11 cellular contexts compared by ENCODE assay signal in genomic region chr15:40093224-40093842, GRCh38. TPM values are rescaled to one million over a fixed set of nuclear protein-coding genes. Genes with fewer than 3 reads are reported as not detected.
DNase-seq lines count a peak whose midpoint lies in the region; ATAC-seq and TF ChIP-seq lines count a peak whose summit lies in the region.
"Had no signal": no experiment of that assay in that cellular context is flagged by ENCODE, and none has a peak within 500 bp of the region (broad histone marks: within the 10 kb centered on the region; RNA-seq: fewer than 3 reads in every experiment).

No MANE protein-coding gene starts in this region.

- H3K4me3 ChIP-seq in SJSA1 (no peak overlapping the region), left lung (no peak overlapping the region), testis (no peak overlapping the region)

- TF ChIP-seq CTCF in left lung (IDR thresholded peaks at IDR 0.05) (no peak), testis (IDR thresholded peaks at IDR 0.05) (no peak)

- H3K27me3 ChIP-seq in SJSA1 (replicated peaks) (no peaks in the 10 kb centered on the region), left lung (no peaks in the 10 kb centered on the region), testis (no peaks in the 10 kb centered on the region)

- ATAC-seq in left lung = peak; percentile 3

- intact Hi-C loops in left lung (cut with DNase I) (no loop called here), testis (cut with DNase I; ENCODE audit: low total_unique reads) (no loop called here)

- TF ChIP-seq POLR2A in testis (IDR thresholded peaks at IDR 0.05) = no peak

- peak overlapping the region; percentile 43 for H3K27ac ChIP-seq in SJSA1
- peak overlapping the region; percentile 58 to 77 for H3K27ac ChIP-seq in left lung
- peak overlapping the region; percentile 46 to 83 for H3K27ac ChIP-seq in testis
- H3K27ac ChIP-seq in substantia nigra (ENCODE audit: low read depth, low read length, poor library complexity, severe bottlenecking) = no peak overlapping the region

- H3K36me3 ChIP-seq in SJSA1 (peaks cover 4% of the 10 kb centered on the region; the same call in 1 of the 2 replicates), left lung (peaks cover 0 to 10% of the 10 kb centered on the region in 2 donors), testis (ENCODE audit: low read depth, missing control alignments) (no peaks in the 10 kb centered on the region)

- 60 to 66% methylated on average over 15 to 18 of the region's 18 CpGs for WGBS in testis, 2 donors

- peak; percentile 34 for DNase-seq in NCI-H146 (lab: John Stamatoyannopoulos, UW)
- no peak for DNase-seq in NCI-H146 treated with DMSO at 0.1 percent for 48 hours (lab: John Stamatoyannopoulos, UW; ENCODE audit: unreplicated experiment)
- DNase-seq in SJSA1 (ENCODE audit: low read depth in 1 of 2, low spot score in 2 of 2) = peak in 1 of 2 experiments; percentile 54
- peak in 1 of 2 donors; percentile 62 for DNase-seq in left lung
- DNase-seq in testis = no peak
- DNase-seq in activated gamma-delta T cell (lab: John Stamatoyannopoulos, UW) = no peak
- DNase-seq in amygdala (lab: John Stamatoyannopoulos, UW) = no peak
- DNase-seq in substantia nigra (lab: John Stamatoyannopoulos, UW) = no peak
- DNase-seq: ACHN; activated naive CD8-positive, alpha-beta T cell treated with anti-CD3 and anti-CD28 coated beads, Interleukin-2, amount 10 ng/mL, durations not matched to agents 7 days and 5 days; midbrain had no signal

- H3K9me3 ChIP-seq in SJSA1 (replicated peaks) = no peaks in the 10 kb centered on the region; the same call in 1 of the 2 replicates
- H3K9me3 ChIP-seq in left lung = no peaks in the 10 kb centered on the region
- no peaks in the 10 kb centered on the region for H3K9me3 ChIP-seq in testis

- H3K4me1 ChIP-seq in SJSA1 (replicated peaks) = peaks cover 71% of the 10 kb centered on the region
- H3K4me1 ChIP-seq in left lung = peaks cover 39 to 78% of the 10 kb centered on the region in 2 donors
- peaks cover 69% of the 10 kb centered on the region for H3K4me1 ChIP-seq in testis

RNA-seq across cellular contexts. Expression of gene BMF, which starts 15.3 kb away (rescaled TPM):
- 3.2 and 6.2 TPM in 2 replicates for total RNA-seq in SJSA1 (2014; rRNA removed; shearing (Covaris generic))
- total RNA-seq in left lung (10 to 100 TPM; 16.2 to 21.2 TPM), testis (1 to 10 TPM; 6.9 to 7.7 TPM)
- 4.9 TPM for polyA plus RNA-seq in testis (ENCODE audit: insufficient read depth, low read depth, low replicate concordance)

RNA-seq across cellular contexts. Expression of gene SRP14, which starts 54.4 kb away (rescaled TPM):
- 355 and 405 TPM in 2 replicates for total RNA-seq in SJSA1 (2014; rRNA removed; shearing (Covaris generic))
- total RNA-seq in left lung = 100 to 1,000 TPM; 159 to 166 TPM
- 100 to 1,000 TPM; 277 to 410 TPM for total RNA-seq in testis
- 359 TPM for polyA plus RNA-seq in testis (ENCODE audit: insufficient read depth, low read depth, low replicate concordance)
